13 cellular contexts compared by ENCODE assay signal in the genomic region with DNA sequence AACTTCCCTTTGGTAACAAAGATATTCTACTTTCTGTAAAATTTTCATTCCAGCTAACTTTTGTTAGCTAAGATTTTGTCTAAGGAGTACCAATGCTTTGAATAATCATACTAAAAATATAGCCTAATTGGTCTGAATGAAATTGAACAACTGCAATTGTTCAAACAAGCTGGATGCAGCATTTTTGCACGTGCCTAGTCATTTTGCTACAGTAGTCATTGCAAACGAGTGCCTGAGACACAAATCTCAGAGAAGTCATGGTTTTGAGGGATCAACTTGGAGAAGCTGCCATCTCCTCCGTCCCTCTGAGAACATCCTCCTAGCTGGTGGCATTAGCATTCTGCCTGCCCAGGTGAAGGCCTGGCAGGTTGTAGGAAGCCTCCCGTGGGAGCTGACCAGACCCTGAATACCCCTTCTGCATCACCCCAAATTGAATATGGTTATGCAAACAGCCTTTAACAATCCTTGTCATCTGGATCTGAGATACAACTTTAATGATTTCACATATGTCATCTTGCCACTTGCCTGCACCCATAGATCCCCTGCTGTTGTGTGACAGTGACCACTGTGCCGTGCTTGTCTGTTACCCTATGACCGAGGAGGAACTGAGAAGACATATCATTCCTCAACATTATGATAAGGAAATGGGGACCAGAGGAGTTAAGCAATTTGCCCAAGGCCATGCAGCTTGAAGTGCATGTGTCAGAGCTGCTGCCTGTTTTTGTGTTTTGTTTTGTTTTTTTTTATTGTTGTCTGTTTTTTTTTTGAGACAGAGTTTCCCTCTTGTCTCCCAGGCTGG. TPM values are rescaled to one million over a fixed set of nuclear protein-coding genes. Genes with fewer than 3 reads are reported as not detected.
DNase-seq lines count a peak whose midpoint lies in the region; ATAC-seq and TF ChIP-seq lines count a peak whose summit lies in the region.
"Had no signal": no experiment of that assay in that cellular context is flagged by ENCODE, and none has a peak within 500 bp of the region (broad histone marks: within the 10 kb centered on the region; RNA-seq: fewer than 3 reads in every experiment).

No MANE protein-coding gene starts in this region.

- DNase-seq in Ammon's horn (ENCODE audit: low spot score) (peak; percentile 52), GF-D8 (lab: John Stamatoyannopoulos, UW) (peak; percentile 45), T-helper 17 cell (no peak), epithelial cell of esophagus (ENCODE audit: low read depth) (peak; percentile 49), RPMI8226 (no peak), H7 (no peak), LoVo (ENCODE audit: low spot score) (no peak)
- DNase-seq: left cardiac atrium; NCI-H1105; NCI-H510A treated with DMSO at 0.1 percent for 48 hours; SJCRH30; stimulated activated CD4-positive, alpha-beta T cell treated with anti-CD3 and anti-CD28 coated beads, Interleukin-15, amount 100 ng/mL, for 24 hours had no signal

- no peak for ATAC-seq in T-helper 17 cell
- no peak for ATAC-seq in SK-N-SH treated with all-trans-retinoic acid at 6 μM for 48 hours
- ATAC-seq: left cardiac atrium had no signal

- H3K4me3 Mint-ChIP-seq in T-helper 17 cell, result peak overlapping the region; percentile 45

- H3K4me3 ChIP-seq in epithelial cell of esophagus (ENCODE audit: low read length) (no peak overlapping the region), H7 (ENCODE audit: insufficient read depth, low read depth, low read length) (no peak overlapping the region)
- H3K4me3 ChIP-seq: SJCRH30 had no signal

- H3K27ac Mint-ChIP-seq in T-helper 17 cell, result peak overlapping the region; percentile 99

- no peaks in the 10 kb centered on the region for H3K36me3 Mint-ChIP-seq in T-helper 17 cell (ENCODE audit: low read depth)

- no peaks in the 10 kb centered on the region for H3K27me3 Mint-ChIP-seq in T-helper 17 cell

- no peaks in the 10 kb centered on the region for H3K36me3 ChIP-seq in H7 (replicated peaks; ENCODE audit: control insufficient read depth, insufficient read depth, low read length)
- H3K36me3 ChIP-seq: SJCRH30 had no signal

- peaks cover 55% of the 10 kb centered on the region for H3K4me1 Mint-ChIP-seq in T-helper 17 cell

- H3K9me3 ChIP-seq in T-helper 17 cell (ENCODE audit: control insufficient read depth, low read length, poor library complexity, severe bottlenecking), result no peaks in the 10 kb centered on the region
- H3K9me3 ChIP-seq: SJCRH30 had no signal

- no peaks in the 10 kb centered on the region for H3K27me3 ChIP-seq in H7 (ENCODE audit: control insufficient read depth, insufficient read depth, low read length)
- H3K27me3 ChIP-seq: SJCRH30 had no signal

- TF ChIP-seq CTCF in epithelial cell of esophagus (IDR thresholded peaks at IDR 0.05; ENCODE audit: insufficient read depth, low read depth, low read length, missing control alignments), result no peak

TF ChIP-seq in SK-N-SH treated with all-trans-retinoic acid at 6 μM for 48 hours, 23 proteins besides CTCF, POLR2A, EP300 and RAD21:
- TF ChIP-seq, protein P1, sequence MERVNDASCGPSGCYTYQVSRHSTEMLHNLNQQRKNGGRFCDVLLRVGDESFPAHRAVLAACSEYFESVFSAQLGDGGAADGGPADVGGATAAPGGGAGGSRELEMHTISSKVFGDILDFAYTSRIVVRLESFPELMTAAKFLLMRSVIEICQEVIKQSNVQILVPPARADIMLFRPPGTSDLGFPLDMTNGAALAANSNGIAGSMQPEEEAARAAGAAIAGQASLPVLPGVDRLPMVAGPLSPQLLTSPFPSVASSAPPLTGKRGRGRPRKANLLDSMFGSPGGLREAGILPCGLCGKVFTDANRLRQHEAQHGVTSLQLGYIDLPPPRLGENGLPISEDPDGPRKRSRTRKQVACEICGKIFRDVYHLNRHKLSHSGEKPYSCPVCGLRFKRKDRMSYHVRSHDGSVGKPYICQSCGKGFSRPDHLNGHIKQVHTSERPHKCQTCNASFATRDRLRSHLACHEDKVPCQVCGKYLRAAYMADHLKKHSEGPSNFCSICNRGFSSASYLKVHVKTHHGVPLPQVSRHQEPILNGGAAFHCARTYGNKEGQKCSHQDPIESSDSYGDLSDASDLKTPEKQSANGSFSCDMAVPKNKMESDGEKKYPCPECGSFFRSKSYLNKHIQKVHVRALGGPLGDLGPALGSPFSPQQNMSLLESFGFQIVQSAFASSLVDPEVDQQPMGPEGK (CRISPR knock-in tag; IDR thresholded peaks at IDR 0.05; ENCODE audit: borderline replicate concordance), result no peak
- TF ChIP-seq CSDC2 (CRISPR knock-in tag; IDR thresholded peaks at IDR 0.05) (no peak), GLIS3 (CRISPR knock-in tag; IDR thresholded peaks at IDR 0.05) (no peak), SNAI2 (CRISPR knock-in tag; IDR thresholded peaks at IDR 0.05) (no peak), BACH2 (CRISPR knock-in tag; IDR thresholded peaks at IDR 0.05; ENCODE audit: borderline replicate concordance) (no peak), PPARA (CRISPR knock-in tag; IDR thresholded peaks at IDR 0.05; ENCODE audit: borderline replicate concordance) (no peak), RARB (CRISPR knock-in tag; IDR thresholded peaks at IDR 0.05) (no peak), TOX (CRISPR knock-in tag; IDR thresholded peaks at IDR 0.05; ENCODE audit: borderline replicate concordance) (no peak), ZFP3 (CRISPR knock-in tag; IDR thresholded peaks at IDR 0.05) (no peak), ARNTL (CRISPR knock-in tag; IDR thresholded peaks at IDR 0.05; ENCODE audit: borderline replicate concordance, low read depth) (no peak), ZFP30 (CRISPR knock-in tag; IDR thresholded peaks at IDR 0.05) (no peak), ZNF565 (CRISPR knock-in tag; conservative IDR thresholded peaks at IDR 0.05; ENCODE audit: low read depth) (no peak), ZNF8 (CRISPR knock-in tag; IDR thresholded peaks at IDR 0.05) (no peak)
- TF ChIP-seq, protein P2, sequence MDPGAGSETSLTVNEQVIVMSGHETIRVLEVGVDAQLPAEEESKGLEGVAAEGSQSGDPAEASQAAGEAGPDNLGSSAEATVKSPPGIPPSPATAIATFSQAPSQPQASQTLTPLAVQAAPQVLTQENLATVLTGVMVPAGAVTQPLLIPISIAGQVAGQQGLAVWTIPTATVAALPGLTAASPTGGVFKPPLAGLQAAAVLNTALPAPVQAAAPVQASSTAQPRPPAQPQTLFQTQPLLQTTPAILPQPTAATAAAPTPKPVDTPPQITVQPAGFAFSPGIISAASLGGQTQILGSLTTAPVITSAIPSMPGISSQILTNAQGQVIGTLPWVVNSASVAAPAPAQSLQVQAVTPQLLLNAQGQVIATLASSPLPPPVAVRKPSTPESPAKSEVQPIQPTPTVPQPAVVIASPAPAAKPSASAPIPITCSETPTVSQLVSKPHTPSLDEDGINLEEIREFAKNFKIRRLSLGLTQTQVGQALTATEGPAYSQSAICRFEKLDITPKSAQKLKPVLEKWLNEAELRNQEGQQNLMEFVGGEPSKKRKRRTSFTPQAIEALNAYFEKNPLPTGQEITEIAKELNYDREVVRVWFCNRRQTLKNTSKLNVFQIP (CRISPR knock-in tag; IDR thresholded peaks at IDR 0.05; ENCODE audit: borderline replicate concordance, low read depth), result no peak
- TF ChIP-seq, protein P3, sequence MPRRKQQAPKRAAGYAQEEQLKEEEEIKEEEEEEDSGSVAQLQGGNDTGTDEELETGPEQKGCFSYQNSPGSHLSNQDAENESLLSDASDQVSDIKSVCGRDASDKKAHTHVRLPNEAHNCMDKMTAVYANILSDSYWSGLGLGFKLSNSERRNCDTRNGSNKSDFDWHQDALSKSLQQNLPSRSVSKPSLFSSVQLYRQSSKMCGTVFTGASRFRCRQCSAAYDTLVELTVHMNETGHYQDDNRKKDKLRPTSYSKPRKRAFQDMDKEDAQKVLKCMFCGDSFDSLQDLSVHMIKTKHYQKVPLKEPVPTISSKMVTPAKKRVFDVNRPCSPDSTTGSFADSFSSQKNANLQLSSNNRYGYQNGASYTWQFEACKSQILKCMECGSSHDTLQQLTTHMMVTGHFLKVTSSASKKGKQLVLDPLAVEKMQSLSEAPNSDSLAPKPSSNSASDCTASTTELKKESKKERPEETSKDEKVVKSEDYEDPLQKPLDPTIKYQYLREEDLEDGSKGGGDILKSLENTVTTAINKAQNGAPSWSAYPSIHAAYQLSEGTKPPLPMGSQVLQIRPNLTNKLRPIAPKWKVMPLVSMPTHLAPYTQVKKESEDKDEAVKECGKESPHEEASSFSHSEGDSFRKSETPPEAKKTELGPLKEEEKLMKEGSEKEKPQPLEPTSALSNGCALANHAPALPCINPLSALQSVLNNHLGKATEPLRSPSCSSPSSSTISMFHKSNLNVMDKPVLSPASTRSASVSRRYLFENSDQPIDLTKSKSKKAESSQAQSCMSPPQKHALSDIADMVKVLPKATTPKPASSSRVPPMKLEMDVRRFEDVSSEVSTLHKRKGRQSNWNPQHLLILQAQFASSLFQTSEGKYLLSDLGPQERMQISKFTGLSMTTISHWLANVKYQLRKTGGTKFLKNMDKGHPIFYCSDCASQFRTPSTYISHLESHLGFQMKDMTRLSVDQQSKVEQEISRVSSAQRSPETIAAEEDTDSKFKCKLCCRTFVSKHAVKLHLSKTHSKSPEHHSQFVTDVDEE (CRISPR knock-in tag; IDR thresholded peaks at IDR 0.05), result no peak

RNA-seq across cellular contexts. Expression of a gene that starts 29.1 kb away (rescaled TPM):
- 100 to 1,000 TPM; 187 to 205 TPM for total RNA-seq in T-helper 17 cell
- 0.70 and 2.1 TPM in 2 replicates for total RNA-seq in H7 (2014; rRNA removed; shearing (Covaris generic))

Comparison
In these comparisons a context has a peak if more than half of its experiments do, and no peak if none do; other contexts are left out.
1. DNase-seq: peak in Ammon's horn (single experiment), GF-D8 (single experiment) and epithelial cell of esophagus (single experiment); none in T-helper 17 cell (0 of 3), RPMI8226 (single experiment), H7 (single experiment) and LoVo (single experiment).
2. RNA of a gene that starts 29.1 kb away (total RNA-seq): 187 to 205 TPM in T-helper 17 cell; 0.70 to 2.1 TPM in H7; every median in the first group is over 10 times any median in the second.